In the genomic region with DNA sequence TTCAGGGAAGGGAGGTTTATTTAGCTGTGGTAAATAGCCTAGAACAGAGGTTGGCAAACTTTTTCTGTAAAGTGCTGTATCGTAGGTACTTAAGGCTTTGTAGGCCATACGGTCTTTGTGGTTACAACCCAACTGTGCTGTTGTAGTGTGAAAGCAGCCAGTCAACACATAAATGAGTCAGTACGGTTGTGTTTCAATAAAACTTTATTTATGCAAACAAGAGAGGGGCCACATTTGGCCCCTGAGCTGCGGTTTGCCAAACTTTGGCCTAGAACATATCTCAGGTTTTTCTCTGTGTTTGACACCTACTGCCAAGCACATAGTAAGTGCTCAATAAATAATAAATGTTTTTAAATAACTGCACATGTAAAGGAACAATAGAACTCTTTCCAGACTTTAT, we compare ENCODE assay signal across 40 cellular contexts.
"Had no signal": no experiment of that assay in that cellular context is flagged by ENCODE, and none has a peak within 500 bp of the region (broad histone marks: within the 10 kb centered on the region; RNA-seq: fewer than 3 reads in every experiment).

No MANE protein-coding gene starts in this region.

- H3K27ac ChIP-seq: ascending aorta, body of pancreas, Peyer's patch, WERI-Rb-1 had no signal

- DNase-seq: activated CD4-positive, alpha-beta memory T cell treated with anti-CD3 and anti-CD28 coated beads, Interleukin-2, amount 10 ng/mL, durations not matched to agents 7 days and 5 days; activated CD4-positive, alpha-beta T cell treated with anti-CD3 and anti-CD28 coated beads for 1 hour; activated CD4-positive, alpha-beta T cell treated with anti-CD3 and anti-CD28 coated beads for 48 hours; activated CD4-positive, CD25-positive, alpha-beta regulatory T cell; activated CD8-positive, alpha-beta memory T cell treated with anti-CD3 and anti-CD28 coated beads for 24 hours; activated CD8-positive, alpha-beta memory T cell treated with anti-CD3 and anti-CD28 coated beads, Interleukin-2, amount 10 ng/mL, durations not matched to agents 7 days and 5 days; activated CD8-positive, alpha-beta memory T cell treated with anti-CD3 and anti-CD28 coated beads, Interleukin-2, amount 50 U/mL, for 48 hours; activated effector memory CD4-positive, alpha-beta T cell treated with anti-CD3 and anti-CD28 coated beads, Interleukin-2, amount 50 U/mL, for 16 hours; activated naive CD4-positive, alpha-beta T cell treated with Interleukin-2 at 50 U/mL for 16 hours; activated naive CD8-positive, alpha-beta T cell treated with anti-CD3 and anti-CD28 coated beads, Interleukin-2, amount 10 ng/mL, durations not matched to agents 7 days and 5 days; activated T-cell treated with anti-CD3 and anti-CD28 coated beads, Interleukin-2, amount 50 U/mL, for 72 hours; amygdala; body of pancreas; Kasumi-1; KG1; MG63; NCI-H1048; NCI-H1105 treated with DMSO at 0.1 percent for 48 hours; NCI-H1436; NCI-H1694; NCI-H1930; NCI-H2081 treated with DMSO at 0.1 percent for 48 hours; NCI-H345; NCI-H510A; NCI-H526; NCI-H748 treated with DMSO at 0.1 percent for 48 hours; NK-92 treated with Interleukin-12 subunit alpha and Interleukin-12 subunit beta, amount 100 ng/mL, for 24 hours; PC-3; Peyer's patch; RPMI8226; SIG-M5; SW 1271; T-helper 1 cell; T-helper 2 cell; T-helper 9 cell; WERI-Rb-1 had no signal

- H3K36me3 ChIP-seq: ascending aorta, MG63, Peyer's patch, WERI-Rb-1 had no signal

- FAIRE-seq: bronchial epithelial cell had no signal

- H3K9me3 ChIP-seq: ascending aorta, body of pancreas, MG63, Peyer's patch had no signal

- H3K4me3 ChIP-seq: ascending aorta, body of pancreas, MG63, Peyer's patch had no signal

- H3K4me1 ChIP-seq: ascending aorta, Peyer's patch had no signal

- H3K27me3 ChIP-seq: ascending aorta, body of pancreas, MG63, Peyer's patch had no signal

- ATAC-seq: activated CD8-positive, alpha-beta memory T cell treated with anti-CD3 and anti-CD28 coated beads, Interleukin-2, amount 10 ng/mL, durations not matched to agents 7 days and 5 days; activated T-cell treated with anti-CD3 and anti-CD28 coated beads, Interleukin-2, amount 50 U/mL, for 72 hours; activated T-helper 17 cell treated with anti-CD3 and anti-CD28 coated beads, Interleukin-2, amount 50 U/mL, for 72 hours; body of pancreas; Right ventricle myocardium inferior had no signal
